ENCODE assay signal across 31 cellular contexts in the genomic region with DNA sequence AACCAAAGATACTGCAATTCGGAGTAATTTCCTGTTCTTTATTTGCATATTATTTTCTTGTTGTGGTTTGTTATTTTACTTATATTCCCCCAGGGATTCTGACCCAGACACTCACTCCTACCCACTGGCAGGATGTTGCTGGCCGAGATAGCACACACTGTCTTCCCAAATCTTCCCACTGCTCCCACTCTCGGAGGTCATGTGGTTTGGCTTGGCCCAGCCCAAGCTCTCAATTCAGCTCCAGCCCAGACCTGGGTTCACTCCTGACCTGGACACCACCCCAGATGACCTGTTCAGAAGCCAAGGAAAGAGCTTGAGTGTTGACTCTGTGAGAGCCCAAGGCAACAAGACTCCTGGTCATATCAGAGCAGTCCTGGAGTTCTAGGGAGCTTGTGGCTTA. TPM values are rescaled to one million over a fixed set of nuclear protein-coding genes. Genes with fewer than 3 reads are reported as not detected.
DNase-seq lines count a peak whose midpoint lies in the region; ATAC-seq and TF ChIP-seq lines count a peak whose summit lies in the region.
"Had no signal": no experiment of that assay in that cellular context is flagged by ENCODE, and none has a peak within 500 bp of the region (broad histone marks: within the 10 kb centered on the region; RNA-seq: fewer than 3 reads in every experiment).

No MANE protein-coding gene starts in this region.

- H3K4me2 ChIP-seq in BLaER1 treated with 17β-estradiol and CSF1 and Interleukin-3, amounts not matched to agents 10 nM and 100 nM, result peak overlapping the region; percentile 59 to 85 (median 78)

- no peaks in the 10 kb centered on the region for H3K36me3 ChIP-seq in BLaER1 treated with 17β-estradiol and CSF1 and Interleukin-3, amounts not matched to agents 10 nM and 100 nM
- H3K36me3 ChIP-seq in heart right ventricle, result no peaks in the 10 kb centered on the region
- H3K36me3 ChIP-seq: esophagus muscularis mucosa, HAP-1 had no signal

- H4K20me1 ChIP-seq in BLaER1 treated with 17β-estradiol and CSF1 and Interleukin-3, amounts not matched to agents 10 nM and 100 nM, result peaks cover 0 to 55% (median 32%) of the 10 kb centered on the region in 11 experiments; a peak in 16 of 22 replicates

- H3K4me3 ChIP-seq in BLaER1 treated with 17β-estradiol and CSF1 and Interleukin-3, amounts not matched to agents 10 nM and 100 nM, result peak overlapping the region in 1 of 10 experiments; percentile 15; a peak in 2 of 20 replicates
- peak overlapping the region in 2 of 10 donors; percentile 61 to 62 for H3K4me3 ChIP-seq in heart right ventricle
- H3K4me3 ChIP-seq: lung had no signal

- H3K9me3 Mint-ChIP-seq in neural crest cell, result no peaks in the 10 kb centered on the region
- H3K9me3 Mint-ChIP-seq: activated naive CD8-positive, alpha-beta T cell treated with anti-CD3 and anti-CD28 coated beads, Interleukin-2, amount 10 ng/mL, durations not matched to agents 7 days and 5 days; effector memory CD8-positive, alpha-beta T cell had no signal

- no peak overlapping the region for H3K27ac Mint-ChIP-seq in neural crest cell (ENCODE audit: unreplicated experiment)
- H3K27ac Mint-ChIP-seq: activated CD8-positive, alpha-beta T cell treated with anti-CD3 and anti-CD28 coated beads, Interleukin-2, amount 10 ng/mL, durations not matched to agents 7 days and 5 days; activated naive CD8-positive, alpha-beta T cell treated with anti-CD3 and anti-CD28 coated beads, Interleukin-2, amount 10 ng/mL, durations not matched to agents 7 days and 5 days; CD14-positive monocyte; effector memory CD8-positive, alpha-beta T cell had no signal

- peaks cover 25 to 39% (median 35%) of the 10 kb centered on the region in 10 experiments for H3K4me1 ChIP-seq in BLaER1 treated with 17β-estradiol and CSF1 and Interleukin-3, amounts not matched to agents 10 nM and 100 nM
- H3K4me1 ChIP-seq in heart right ventricle, result peaks cover 5 to 48% (median 28%) of the 10 kb centered on the region in 9 donors
- H3K4me1 ChIP-seq: HAP-1 had no signal

- no peak for TF ChIP-seq CTCF in heart right ventricle (IDR thresholded peaks at IDR 0.05)
- no peak for TF ChIP-seq CTCF in neural crest cell (conservative IDR thresholded peaks at IDR 0.05)

- no peak overlapping the region for H3K27ac ChIP-seq in BLaER1 treated with 17β-estradiol and CSF1 and Interleukin-3, amounts not matched to agents 10 nM and 100 nM
- peak overlapping the region in 8 of 10 donors; percentile 35 to 88 (median 72) for H3K27ac ChIP-seq in heart right ventricle

- peaks cover 42 to 68% (median 49%) of the 10 kb centered on the region in 11 experiments for H3K27me3 ChIP-seq in BLaER1 treated with 17β-estradiol and CSF1 and Interleukin-3, amounts not matched to agents 10 nM and 100 nM
- H3K27me3 ChIP-seq in heart right ventricle, result peaks cover 0 to 93% (median 32%) of the 10 kb centered on the region in 7 donors

- intact Hi-C loops in heart right ventricle (cut with DNase I), result no loop called here

- no peaks in the 10 kb centered on the region for H3K9me3 ChIP-seq in BLaER1 treated with 17β-estradiol and CSF1 and Interleukin-3, amounts not matched to agents 10 nM and 100 nM (replicated peaks in 1 of 11)
- no peaks in the 10 kb centered on the region for H3K9me3 ChIP-seq in heart right ventricle
- H3K9me3 ChIP-seq: esophagus muscularis mucosa, HAP-1 had no signal

- WGBS in heart right ventricle, 2 donors, result 37 to 55% methylated on average over 3 of the region's 3 CpGs

- H3K9ac ChIP-seq in BLaER1 treated with 17β-estradiol and CSF1 and Interleukin-3, amounts not matched to agents 10 nM and 100 nM, result no peak overlapping the region

- H3K4me3 Mint-ChIP-seq in neural crest cell, result peak overlapping the region; percentile 81
- H3K4me3 Mint-ChIP-seq: activated CD8-positive, alpha-beta T cell treated with anti-CD3 and anti-CD28 coated beads, Interleukin-2, amount 10 ng/mL, durations not matched to agents 7 days and 5 days; activated naive CD8-positive, alpha-beta T cell treated with anti-CD3 and anti-CD28 coated beads, Interleukin-2, amount 10 ng/mL, durations not matched to agents 7 days and 5 days; effector memory CD8-positive, alpha-beta T cell had no signal

- DNase-seq in M059J (ENCODE audit: low read depth), result peak; percentile 54
- DNase-seq in heart right ventricle, result peak; percentile 17 to 23
- no peak for DNase-seq in neural crest cell (ENCODE audit: low read depth, low spot score)
- no peak for DNase-seq in stimulated activated CD4-positive, alpha-beta T cell treated with anti-CD3 and anti-CD28 coated beads, Interleukin-4, amount 100 ng/mL, for 1 hour
- DNase-seq in NAMALWA (ENCODE audit: low spot score), result no peak
- DNase-seq in NCI-H187 (lab: John Stamatoyannopoulos, UW), result no peak
- no peak for DNase-seq in globus pallidus (ENCODE audit: low spot score)
- DNase-seq: activated CD8-positive, alpha-beta T cell treated with anti-CD3 and anti-CD28 coated beads, Interleukin-2, amount 10 ng/mL, durations not matched to agents 7 days and 5 days; activated effector memory CD4-positive, alpha-beta T cell treated with anti-CD3 and anti-CD28 coated beads, Interleukin-2, amount 50 U/mL, for 16 hours; activated naive CD8-positive, alpha-beta T cell treated with anti-CD3 and anti-CD28 coated beads, Interleukin-2, amount 10 ng/mL, durations not matched to agents 7 days and 5 days; activated T-cell treated with anti-CD3 and anti-CD28 coated beads for 4 hours; effector memory CD8-positive, alpha-beta T cell; EL; IMR-90; NCI-H2081 treated with DMSO at 0.1 percent for 48 hours; NK-92 treated with Interleukin-12 subunit alpha and Interleukin-12 subunit beta, amount 100 ng/mL, for 24 hours; retina; stimulated activated CD4-positive, alpha-beta T cell treated with anti-CD3 and anti-CD28 coated beads, Interleukin-4, amount 100 ng/mL, for 24 hours; stimulated activated naive CD4-positive, alpha-beta T cell had no signal

- no peaks in the 10 kb centered on the region for H3K36me3 Mint-ChIP-seq in neural crest cell (ENCODE audit: low read depth)
- H3K36me3 Mint-ChIP-seq: activated naive CD8-positive, alpha-beta T cell treated with anti-CD3 and anti-CD28 coated beads, Interleukin-2, amount 10 ng/mL, durations not matched to agents 7 days and 5 days had no signal

- peaks cover 8% of the 10 kb centered on the region for H3K4me1 Mint-ChIP-seq in neural crest cell

- ATAC-seq in heart right ventricle, result peak in 4 of 8 donors; percentile 10 to 31 (median 28)
- ATAC-seq: activated CD8-positive, alpha-beta T cell treated with anti-CD3 and anti-CD28 coated beads, Interleukin-2, amount 10 ng/mL, durations not matched to agents 7 days and 5 days; effector memory CD8-positive, alpha-beta T cell had no signal

- peaks cover 64% of the 10 kb centered on the region for H3K27me3 Mint-ChIP-seq in neural crest cell (ENCODE audit: low read depth)

RNA-seq across cellular contexts. Expression of gene FAM43B, which starts 1.2 kb away (rescaled TPM):
- total RNA-seq in M059J (2014; rRNA removed; shearing (Covaris generic)), result 3.5 and 5.0 TPM in 2 replicates
- total RNA-seq in heart right ventricle, result 10 to 100 TPM in 1 of 10 donors, 1 to 10 TPM in 9; 1.0 to 16.3 (median 2.3) TPM
- 1 to 10 TPM; 1.5 to 2.5 TPM for polyA plus RNA-seq in heart right ventricle
- total RNA-seq in neural crest cell, result 0.59 and 0.75 TPM in 2 replicates
- total RNA-seq: activated CD8-positive, alpha-beta T cell treated with anti-CD3 and anti-CD28 coated beads, Interleukin-2, amount 10 ng/mL, durations not matched to agents 7 days and 5 days; activated naive CD8-positive, alpha-beta T cell treated with anti-CD3 and anti-CD28 coated beads, Interleukin-2, amount 10 ng/mL, durations not matched to agents 7 days and 5 days; IMR-90; MCF 10A; NCI-H460; SK-MEL-5; T-helper 1 cell treated with Interleukin-12 subunit alpha and Interleukin-12 subunit beta and Interleukin-4 antibody, amounts not matched to agents 30 ng/mL and 1 ng/mL, for 36 hours had no signal
- polyA plus RNA-seq: CD14-positive monocyte, keratinocyte had no signal

RNA-seq across cellular contexts. Expression of gene CDA, which starts 37.7 kb away (rescaled TPM):
- 1.1 and 2.1 TPM in 2 replicates for total RNA-seq in M059J (2014; rRNA removed; shearing (Covaris generic))
- total RNA-seq in heart right ventricle, result 1 to 10 TPM in 9 of 10 donors, under 1 TPM in 1; 0.93 to 4.3 (median 2.3) TPM
- polyA plus RNA-seq in heart right ventricle, result 10 to 100 TPM in 1 of 2 donors, 1 to 10 TPM in 1; 5.1 to 10.3 TPM
- not detected in 2 replicates for total RNA-seq in neural crest cell
- total RNA-seq: activated CD8-positive, alpha-beta T cell treated with anti-CD3 and anti-CD28 coated beads, Interleukin-2, amount 10 ng/mL, durations not matched to agents 7 days and 5 days; activated naive CD8-positive, alpha-beta T cell treated with anti-CD3 and anti-CD28 coated beads, Interleukin-2, amount 10 ng/mL, durations not matched to agents 7 days and 5 days; frontal cortex; MCF 10A; osteocyte; SK-MEL-5; T-helper 1 cell treated with Interleukin-12 subunit alpha and Interleukin-12 subunit beta and Interleukin-4 antibody, amounts not matched to agents 30 ng/mL and 1 ng/mL, for 36 hours had no signal

RNA-seq across cellular contexts. Expression of gene MUL1, which starts 43.2 kb away (rescaled TPM):
- total RNA-seq in M059J (2014; rRNA removed; shearing (Covaris generic)), result 38.3 and 48.8 TPM in 2 replicates
- total RNA-seq in heart right ventricle (10 to 100 TPM; 33.7 to 60.3 (median 43.2) TPM), neural crest cell (26.5 and 27.6 TPM in 2 replicates)
- 10 to 100 TPM in 1 of 2 donors, 1 to 10 TPM in 1; 7.6 to 36.4 TPM for polyA plus RNA-seq in heart right ventricle

Comparison
In these comparisons a context has a peak if more than half of its experiments do, and no peak if none do; other contexts are left out.
1. H3K27ac ChIP-seq: peak in heart right ventricle (8 of 10); none in BLaER1 treated with 17β-estradiol and CSF1 and Interleukin-3, amounts not matched to agents 10 nM and 100 nM (0 of 11).
2. DNase-seq: peak in M059J (single experiment) and heart right ventricle (2 of 2); none in neural crest cell (single experiment), stimulated activated CD4-positive, alpha-beta T cell treated with anti-CD3 and anti-CD28 coated beads, Interleukin-4, amount 100 ng/mL, for 1 hour (single experiment), NAMALWA (single experiment), NCI-H187 (0 of 2) and globus pallidus (single experiment).